ENCODE assay signal across 1 cellular context in genomic region chr11:116232364-116232801, GRCh38.
TF ChIP-seq lines count a peak whose summit lies in the region.

No MANE protein-coding gene starts in this region.

TF ChIP-seq in GM23338, 12 proteins besides CTCF, POLR2A, EP300 and RAD21 (continued from another document):
- TF ChIP-seq, protein P1, sequence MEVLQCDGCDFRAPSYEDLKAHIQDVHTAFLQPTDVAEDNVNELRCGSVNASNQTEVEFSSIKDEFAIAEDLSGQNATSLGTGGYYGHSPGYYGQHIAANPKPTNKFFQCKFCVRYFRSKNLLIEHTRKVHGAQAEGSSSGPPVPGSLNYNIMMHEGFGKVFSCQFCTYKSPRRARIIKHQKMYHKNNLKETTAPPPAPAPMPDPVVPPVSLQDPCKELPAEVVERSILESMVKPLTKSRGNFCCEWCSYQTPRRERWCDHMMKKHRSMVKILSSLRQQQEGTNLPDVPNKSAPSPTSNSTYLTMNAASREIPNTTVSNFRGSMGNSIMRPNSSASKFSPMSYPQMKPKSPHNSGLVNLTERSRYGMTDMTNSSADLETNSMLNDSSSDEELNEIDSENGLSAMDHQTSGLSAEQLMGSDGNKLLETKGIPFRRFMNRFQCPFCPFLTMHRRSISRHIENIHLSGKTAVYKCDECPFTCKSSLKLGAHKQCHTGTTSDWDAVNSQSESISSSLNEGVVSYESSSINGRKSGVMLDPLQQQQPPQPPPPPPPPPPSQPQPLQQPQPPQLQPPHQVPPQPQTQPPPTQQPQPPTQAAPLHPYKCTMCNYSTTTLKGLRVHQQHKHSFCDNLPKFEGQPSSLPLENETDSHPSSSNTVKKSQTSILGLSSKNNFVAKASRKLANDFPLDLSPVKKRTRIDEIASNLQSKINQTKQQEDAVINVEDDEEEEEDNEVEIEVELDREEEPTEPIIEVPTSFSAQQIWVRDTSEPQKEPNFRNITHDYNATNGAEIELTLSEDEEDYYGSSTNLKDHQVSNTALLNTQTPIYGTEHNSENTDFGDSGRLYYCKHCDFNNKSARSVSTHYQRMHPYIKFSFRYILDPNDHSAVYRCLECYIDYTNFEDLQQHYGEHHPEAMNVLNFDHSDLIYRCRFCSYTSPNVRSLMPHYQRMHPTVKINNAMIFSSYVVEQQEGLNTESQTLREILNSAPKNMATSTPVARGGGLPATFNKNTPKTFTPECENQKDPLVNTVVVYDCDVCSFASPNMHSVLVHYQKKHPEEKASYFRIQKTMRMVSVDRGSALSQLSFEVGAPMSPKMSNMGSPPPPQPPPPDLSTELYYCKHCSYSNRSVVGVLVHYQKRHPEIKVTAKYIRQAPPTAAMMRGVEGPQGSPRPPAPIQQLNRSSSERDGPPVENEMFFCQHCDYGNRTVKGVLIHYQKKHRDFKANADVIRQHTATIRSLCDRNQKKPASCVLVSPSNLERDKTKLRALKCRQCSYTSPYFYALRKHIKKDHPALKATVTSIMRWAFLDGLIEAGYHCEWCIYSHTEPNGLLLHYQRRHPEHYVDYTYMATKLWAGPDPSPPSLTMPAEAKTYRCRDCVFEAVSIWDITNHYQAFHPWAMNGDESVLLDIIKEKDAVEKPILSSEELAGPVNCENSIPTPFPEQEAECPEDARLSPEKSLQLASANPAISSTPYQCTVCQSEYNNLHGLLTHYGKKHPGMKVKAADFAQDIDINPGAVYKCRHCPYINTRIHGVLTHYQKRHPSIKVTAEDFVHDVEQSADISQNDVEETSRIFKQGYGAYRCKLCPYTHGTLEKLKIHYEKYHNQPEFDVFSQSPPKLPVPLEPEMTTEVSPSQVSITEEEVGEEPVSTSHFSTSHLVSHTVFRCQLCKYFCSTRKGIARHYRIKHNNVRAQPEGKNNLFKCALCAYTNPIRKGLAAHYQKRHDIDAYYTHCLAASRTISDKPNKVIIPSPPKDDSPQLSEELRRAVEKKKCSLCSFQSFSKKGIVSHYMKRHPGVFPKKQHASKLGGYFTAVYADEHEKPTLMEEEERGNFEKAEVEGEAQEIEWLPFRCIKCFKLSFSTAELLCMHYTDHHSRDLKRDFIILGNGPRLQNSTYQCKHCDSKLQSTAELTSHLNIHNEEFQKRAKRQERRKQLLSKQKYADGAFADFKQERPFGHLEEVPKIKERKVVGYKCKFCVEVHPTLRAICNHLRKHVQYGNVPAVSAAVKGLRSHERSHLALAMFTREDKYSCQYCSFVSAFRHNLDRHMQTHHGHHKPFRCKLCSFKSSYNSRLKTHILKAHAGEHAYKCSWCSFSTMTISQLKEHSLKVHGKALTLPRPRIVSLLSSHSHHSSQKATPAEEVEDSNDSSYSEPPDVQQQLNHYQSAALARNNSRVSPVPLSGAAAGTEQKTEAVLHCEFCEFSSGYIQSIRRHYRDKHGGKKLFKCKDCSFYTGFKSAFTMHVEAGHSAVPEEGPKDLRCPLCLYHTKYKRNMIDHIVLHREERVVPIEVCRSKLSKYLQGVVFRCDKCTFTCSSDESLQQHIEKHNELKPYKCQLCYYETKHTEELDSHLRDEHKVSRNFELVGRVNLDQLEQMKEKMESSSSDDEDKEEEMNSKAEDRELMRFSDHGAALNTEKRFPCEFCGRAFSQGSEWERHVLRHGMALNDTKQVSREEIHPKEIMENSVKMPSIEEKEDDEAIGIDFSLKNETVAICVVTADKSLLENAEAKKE (CRISPR knock-in tag; IDR thresholded peaks at IDR 0.05): no peak
